In genomic region chr17:10754109-10754508, GRCh38 we compare ENCODE assay signal across 8 cellular contexts. TPM values are rescaled to one million over a fixed set of nuclear protein-coding genes. Genes with fewer than 3 reads are reported as not detected.
DNase-seq lines count a peak whose midpoint lies in the region; ATAC-seq and TF ChIP-seq lines count a peak whose summit lies in the region.

No MANE protein-coding gene starts in this region.

- ATAC-seq in body of pancreas (no peak), HG02610 (IDR thresholded peaks at IDR 0.05; ENCODE audit: unreplicated experiment) (no peak)

- H3K4me3 ChIP-seq in MG63 = no peak overlapping the region
- H3K4me3 ChIP-seq in body of pancreas = no peak overlapping the region
- H3K4me3 ChIP-seq in retinal pigment epithelial cell (ENCODE audit: low read length) = no peak overlapping the region

- H3K27me3 ChIP-seq in MG63 (no peaks in the 10 kb centered on the region), body of pancreas (no peaks in the 10 kb centered on the region)

- intact Hi-C loops in body of pancreas (cut with DNase I) = no loop called here

- H3K36me3 ChIP-seq in MG63 = no peaks in the 10 kb centered on the region
- no peaks in the 10 kb centered on the region for H3K36me3 ChIP-seq in body of pancreas (replicated peaks in 1 of 2; ENCODE audit: insufficient read depth in 1 of 2, low read depth in 2 of 2)

- 39 to 50% methylated on average over 2 of the region's 2 CpGs for WGBS in body of pancreas, 2 donors

- TF ChIP-seq POLR2A in body of pancreas (IDR thresholded peaks at IDR 0.05) = no peak

- no peak overlapping the region for H3K27ac ChIP-seq in body of pancreas

- H3K4me1 ChIP-seq in body of pancreas = peaks cover 33% of the 10 kb centered on the region

- TF ChIP-seq CTCF in body of pancreas (IDR thresholded peaks at IDR 0.05) = peak in 5 of 7 experiments; percentile 15 to 42 (median 33)
- peak; percentile 62 for TF ChIP-seq CTCF in retinal pigment epithelial cell (conservative IDR thresholded peaks at IDR 0.05; ENCODE audit: low read depth, low read length)

- H3K9me3 ChIP-seq in MG63 (no peaks in the 10 kb centered on the region), body of pancreas (no peaks in the 10 kb centered on the region)

- peak; percentile 13 for DNase-seq in NCI-H748 (lab: John Stamatoyannopoulos, UW; ENCODE audit: unreplicated experiment)
- DNase-seq in NCI-H748 treated with DMSO at 0.1 percent for 48 hours (lab: John Stamatoyannopoulos, UW) = no peak
- DNase-seq in MG63 = peak; percentile 38
- peak; percentile 49 to 74 (median 62) for DNase-seq in body of pancreas
- DNase-seq in retinal pigment epithelial cell (ENCODE audit: low read depth) = no peak
- DNase-seq in NCI-H510A (lab: John Stamatoyannopoulos, UW) = no peak
- DNase-seq in COR-L47 (lab: John Stamatoyannopoulos, UW) = no peak

RNA-seq across cellular contexts. Expression of gene TMEM220, which starts 24.3 kb away (rescaled TPM):
- total RNA-seq in MG63 (2014; rRNA removed; shearing (Covaris generic); ENCODE audit: low replicate concordance) = 0.57 and 2.4 TPM in 2 replicates
- total RNA-seq in body of pancreas = 10 to 100 TPM in 1 of 2 donors, 1 to 10 TPM in 1; 4.4 to 11.5 TPM

RNA-seq across cellular contexts. Expression of gene TMEM238L, which starts 49.8 kb away (rescaled TPM):
- total RNA-seq in MG63 (2014; rRNA removed; shearing (Covaris generic); ENCODE audit: low replicate concordance) = not detected in 2 replicates
- total RNA-seq in body of pancreas = not detected

RNA-seq across cellular contexts. Expression of gene ADPRM, which starts 56.7 kb away (rescaled TPM):
- 5.3 and 12.5 TPM in 2 replicates for total RNA-seq in MG63 (2014; rRNA removed; shearing (Covaris generic); ENCODE audit: low replicate concordance)
- 1 to 10 TPM; 2.3 to 6.2 TPM for total RNA-seq in body of pancreas

RNA-seq across cellular contexts. Expression of gene SCO1, which starts 56.8 kb away (rescaled TPM):
- 40.4 and 44.7 TPM in 2 replicates for total RNA-seq in MG63 (2014; rRNA removed; shearing (Covaris generic); ENCODE audit: low replicate concordance)
- total RNA-seq in body of pancreas = 10 to 100 TPM; 20.5 to 46.5 TPM

Comparison
In these comparisons a context has a peak if more than half of its experiments do, and no peak if none do; other contexts are left out.
1. DNase-seq: peak in NCI-H748 (single experiment), MG63 (single experiment) and body of pancreas (4 of 4); none in NCI-H748 treated with DMSO at 0.1 percent for 48 hours (single experiment), retinal pigment epithelial cell (single experiment), NCI-H510A (single experiment) and COR-L47 (single experiment).